7 cellular contexts compared by ENCODE assay signal in the genomic region with DNA sequence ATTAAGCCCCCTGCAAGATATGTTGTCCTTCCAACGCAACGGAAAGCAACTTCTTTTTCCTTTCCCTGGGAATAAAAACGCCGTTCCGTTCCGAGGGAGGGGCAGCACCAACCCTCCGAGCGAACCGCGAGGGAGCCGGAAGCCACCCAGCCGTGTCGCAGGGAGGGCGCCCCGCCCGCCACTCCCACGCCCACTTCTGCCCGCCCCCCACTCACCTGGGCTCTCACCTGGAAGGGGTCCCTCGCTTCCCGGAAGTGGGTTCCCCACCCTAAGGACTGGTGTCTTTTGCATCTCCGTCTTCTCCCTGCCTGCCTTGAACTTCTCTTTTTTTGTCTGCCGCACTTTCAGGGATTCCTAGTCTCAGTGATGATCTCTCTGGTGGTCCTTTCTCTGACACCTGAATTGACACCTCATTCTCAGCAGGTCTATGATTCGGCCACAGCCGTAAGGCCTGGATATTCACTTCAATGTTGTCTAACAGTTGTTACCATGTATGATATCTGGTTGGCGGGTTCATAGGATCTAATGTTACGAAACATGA. TPM values are rescaled to one million over a fixed set of nuclear protein-coding genes. Genes with fewer than 3 reads are reported as not detected.
DNase-seq lines count a peak whose midpoint lies in the region; ATAC-seq, FAIRE-seq and TF ChIP-seq lines count a peak whose summit lies in the region.

No MANE protein-coding gene starts in this region.

- H3K4me1 ChIP-seq in SJSA1 (replicated peaks) = no peaks in the 10 kb centered on the region
- no peaks in the 10 kb centered on the region for H3K4me1 ChIP-seq in kidney (ENCODE audit: control insufficient read depth in 1 of 2, insufficient read depth in 1 of 2, low read depth in 1 of 2, low read length in 2 of 2)

- H3K9me3 ChIP-seq in SJSA1 (replicated peaks) = no peaks in the 10 kb centered on the region
- no peaks in the 10 kb centered on the region for H3K9me3 ChIP-seq in kidney (ENCODE audit: control insufficient read depth in 1 of 2, low read length in 2 of 2)

- FAIRE-seq in kidney (lab: Jason Lieb, UNC) = no peak

- ATAC-seq in GM18870 (IDR thresholded peaks at IDR 0.05; ENCODE audit: unreplicated experiment) = peak; percentile 22
- peak; percentile 42 for ATAC-seq in HG03039 (IDR thresholded peaks at IDR 0.05; ENCODE audit: unreplicated experiment)

- DNase-seq in SJSA1 (ENCODE audit: low read depth in 1 of 2, low spot score in 2 of 2) (no peak), astrocyte of the spinal cord (ENCODE audit: low read depth, low spot score) (no peak), kidney (peak; percentile 84), NCI-H2107 (lab: John Stamatoyannopoulos, UW) (no peak)
- peak; percentile 46 to 60 for DNase-seq in stimulated activated CD4-positive, alpha-beta T cell treated with anti-CD3 and anti-CD28 coated beads, Interleukin-4, amount 100 ng/mL, for 4 hours

- H3K4me3 ChIP-seq in SJSA1 (peak overlapping the region; percentile 57), astrocyte of the spinal cord (ENCODE audit: low read depth, low read length) (peak overlapping the region; percentile 77), kidney (ENCODE audit: low read length in 2 of 2) (peak overlapping the region; percentile 58 to 87)

- peak overlapping the region; percentile 44 to 60 for H3K9ac ChIP-seq in kidney (ENCODE audit: low read length in 2 of 2)

- H3K36me3 ChIP-seq in SJSA1 (no peaks in the 10 kb centered on the region), kidney (ENCODE audit: control insufficient read depth in 1 of 2, insufficient read depth in 2 of 2, low read length in 2 of 2) (no peaks in the 10 kb centered on the region)

- no peaks in the 10 kb centered on the region for H3K27me3 ChIP-seq in SJSA1 (replicated peaks)

- TF ChIP-seq CTCF in astrocyte of the spinal cord (IDR thresholded peaks at IDR 0.05; ENCODE audit: low read depth, low read length) = no peak
- no peak for TF ChIP-seq CTCF in kidney (IDR thresholded peaks at IDR 0.05; ENCODE audit: borderline replicate concordance, extremely low read depth, insufficient read depth)

- intact Hi-C loops in kidney (cut with DNase I) = no loop called here

- H3K27ac ChIP-seq in SJSA1 = no peak overlapping the region
- H3K27ac ChIP-seq in kidney (ENCODE audit: low read depth in 2 of 2, low read length in 2 of 2) = peak overlapping the region; percentile 92 to 95

- in situ Hi-C loops in astrocyte of the spinal cord (cut with HindIII; ENCODE audit: low sequenced_read_pairs) = no loop called here

RNA-seq across cellular contexts. Expression of a gene that starts 25.3 kb away (rescaled TPM):
- not detected in 2 replicates for total RNA-seq in SJSA1 (2014; rRNA removed; shearing (Covaris generic))
- 26.0 TPM for total RNA-seq in kidney
- 94.8 TPM for polyA plus RNA-seq in kidney (ENCODE audit: insufficient read depth, low read depth, low replicate concordance)

Comparison
In these comparisons a context has a peak if more than half of its experiments do, and no peak if none do; other contexts are left out.
1. DNase-seq: peak in kidney (single experiment) and stimulated activated CD4-positive, alpha-beta T cell treated with anti-CD3 and anti-CD28 coated beads, Interleukin-4, amount 100 ng/mL, for 4 hours (2 of 2); none in SJSA1 (0 of 2), astrocyte of the spinal cord (single experiment) and NCI-H2107 (single experiment).
2. RNA of a gene that starts 25.3 kb away (total RNA-seq): 26.0 TPM in kidney (single experiment); not detected in SJSA1; every median in the first group is over 10 times any median in the second.
3. Peak in every context shown above with its lines, with median percentiles within 50 percentile points of each other: H3K4me3 ChIP-seq.